In genomic region chr2:6780765-6781274, GRCh38 we compare ENCODE assay signal across 8 cellular contexts.
DNase-seq lines count a peak whose midpoint lies in the region; ATAC-seq and TF ChIP-seq lines count a peak whose summit lies in the region.

No MANE protein-coding gene starts in this region.

- no peaks in the 10 kb centered on the region for H3K9me3 ChIP-seq in HAP-1

- peak; percentile 68 for ATAC-seq in GM21619 (IDR thresholded peaks at IDR 0.05; ENCODE audit: unreplicated experiment)

- H3K36me3 ChIP-seq in kidney epithelial cell (ENCODE audit: control insufficient read depth, insufficient read depth, low read length) (no peaks in the 10 kb centered on the region), HAP-1 (replicated peaks) (no peaks in the 10 kb centered on the region)

- DNase-seq in GM12865 (ENCODE audit: low read depth) (peak; percentile 31), NAMALWA (ENCODE audit: low spot score) (peak; percentile 92), UCSD-AML1 (lab: John Stamatoyannopoulos, UW; ENCODE audit: unreplicated experiment) (peak; percentile 60), kidney epithelial cell (ENCODE audit: low read depth) (peak; percentile 25), T1000 (lab: John Stamatoyannopoulos, UW) (no peak), HAP-1 (ENCODE audit: low spot score in 2 of 2) (no peak), NCI-H526 (lab: John Stamatoyannopoulos, UW) (no peak)

- H3K4me3 ChIP-seq in GM12865 (ENCODE audit: low read depth, low read length) (no peak overlapping the region), kidney epithelial cell (ENCODE audit: low read depth, low read length) (no peak overlapping the region), HAP-1 (no peak overlapping the region)

- H3K4me1 ChIP-seq in HAP-1, result no peaks in the 10 kb centered on the region

- TF ChIP-seq CTCF in GM12865 (IDR thresholded peaks at IDR 0.05; ENCODE audit: insufficient read depth, low read depth, low read length, missing control alignments), result no peak
- TF ChIP-seq CTCF in kidney epithelial cell (IDR thresholded peaks at IDR 0.05; ENCODE audit: insufficient read depth, low read length, poor library complexity, severe bottlenecking), result no peak

- H3K27me3 ChIP-seq in kidney epithelial cell (ENCODE audit: control insufficient read depth, insufficient read depth, low read length) (no peaks in the 10 kb centered on the region), HAP-1 (ENCODE audit: low read depth) (no peaks in the 10 kb centered on the region)

- in situ Hi-C loops in HAP-1 (cut with MboI; ENCODE audit: low sequenced_read_pairs), result no loop called here

Comparison
In these comparisons a context has a peak if more than half of its experiments do, and no peak if none do; other contexts are left out.
1. DNase-seq: peak in GM12865 (single experiment), NAMALWA (single experiment), UCSD-AML1 (single experiment) and kidney epithelial cell (single experiment); none in T1000 (single experiment), HAP-1 (0 of 2) and NCI-H526 (0 of 2).